12 cellular contexts compared by ENCODE assay signal in the genomic region with DNA sequence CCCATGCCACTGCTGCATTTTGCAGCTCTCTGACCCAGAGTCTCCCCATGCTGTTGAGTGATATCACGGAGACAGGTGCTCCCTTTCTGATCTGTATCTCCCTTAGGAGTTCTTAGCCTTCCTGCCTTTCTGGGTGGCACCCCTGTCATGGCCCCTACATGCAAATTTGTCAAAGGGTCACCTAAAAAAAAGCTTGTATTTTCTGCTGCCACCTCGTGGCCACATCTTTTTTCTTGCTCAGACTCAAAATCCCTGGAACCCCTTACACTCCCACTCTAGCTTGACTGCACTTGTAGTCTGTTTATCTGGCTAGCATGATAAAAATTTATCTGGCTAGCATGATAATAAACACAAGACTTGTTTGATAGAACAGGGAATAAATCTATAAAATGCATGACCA.
DNase-seq lines count a peak whose midpoint lies in the region; TF ChIP-seq lines count a peak whose summit lies in the region.
"Had no signal": no experiment of that assay in that cellular context is flagged by ENCODE, and none has a peak within 500 bp of the region (broad histone marks: within the 10 kb centered on the region; RNA-seq: fewer than 3 reads in every experiment).

No MANE protein-coding gene starts in this region.

- no peak overlapping the region for H3K4me2 ChIP-seq in mesenchymal stem cell (ENCODE audit: low read length, poor library complexity, severe bottlenecking)

- no peak overlapping the region for H2BK120ac ChIP-seq in mesenchymal stem cell (ENCODE audit: low read depth, low read length)

- H4K91ac ChIP-seq in mesenchymal stem cell (ENCODE audit: low read length), result no peak overlapping the region

- no peak overlapping the region for H2BK12ac ChIP-seq in mesenchymal stem cell (ENCODE audit: low read length in 2 of 2)

- H3K27me3 ChIP-seq in BJ (ENCODE audit: control insufficient read depth, insufficient read depth, low read length), result no peaks in the 10 kb centered on the region; the same call in 1 of the 2 replicates
- H3K27me3 ChIP-seq in H7 (ENCODE audit: control insufficient read depth, insufficient read depth, low read length), result no peaks in the 10 kb centered on the region
- H3K27me3 ChIP-seq in mesenchymal stem cell (ENCODE audit: control insufficient read depth in 1 of 2, insufficient read depth in 1 of 2, low read length in 2 of 2), result no peaks in the 10 kb centered on the region

- H3K4me3 ChIP-seq in BJ (ENCODE audit: low read depth, low read length) (no peak overlapping the region), H7 (ENCODE audit: insufficient read depth, low read depth, low read length) (no peak overlapping the region), mesenchymal stem cell (ENCODE audit: insufficient read depth in 1 of 2, low read depth in 1 of 2, low read length in 2 of 2) (no peak overlapping the region)
- H3K4me3 ChIP-seq: skin epidermis had no signal

- POLR2A ChIA-PET in BJ (lab: Charles Lee), result no interaction called here

- H2BK5ac ChIP-seq in mesenchymal stem cell (ENCODE audit: low read depth, low read length, poor library complexity, severe bottlenecking), result no peak overlapping the region

- H3K79me1 ChIP-seq in mesenchymal stem cell (replicated peaks; ENCODE audit: low read length, poor library complexity, severe bottlenecking), result no peaks in the 10 kb centered on the region

- no peak overlapping the region for H3K14ac ChIP-seq in mesenchymal stem cell (ENCODE audit: low read length in 2 of 2)

- H2AFZ ChIP-seq in mesenchymal stem cell (ENCODE audit: low read depth, low read length), result no peak overlapping the region

- CTCF ChIA-PET in BJ (lab: Yijun Ruan, JAX), result interaction anchor here (0.8 to 2.1 kb wide), 8 partner anchors 9 to 1949 kb away, joined by 3 to 7 read pairs (median 4); no protein-coding TSS in a partner anchor

- H3K4me1 ChIP-seq in mesenchymal stem cell (ENCODE audit: control insufficient read depth, insufficient read depth, low read depth, low read length), result no peaks in the 10 kb centered on the region

- no peak overlapping the region for H3K27ac ChIP-seq in VCaP
- H3K27ac ChIP-seq in mesenchymal stem cell (ENCODE audit: low read length, poor library complexity, severe bottlenecking), result no peak overlapping the region
- H3K27ac ChIP-seq: skin epidermis had no signal

- no peak overlapping the region for H3K23ac ChIP-seq in mesenchymal stem cell (ENCODE audit: low read length in 2 of 2)

- H2AK5ac ChIP-seq in mesenchymal stem cell (ENCODE audit: low read length, severe bottlenecking), result no peak overlapping the region

- WGBS in mesenchymal stem cell, result 91% methylated on average over 1 of the region's 2 CpGs

- no peaks in the 10 kb centered on the region for H3K9me3 ChIP-seq in mesenchymal stem cell (ENCODE audit: control insufficient read depth, low read length)

- H4K8ac ChIP-seq in mesenchymal stem cell (ENCODE audit: low read length), result no peak overlapping the region

- no peaks in the 10 kb centered on the region for H3K36me3 ChIP-seq in BJ (ENCODE audit: control insufficient read depth, insufficient read depth, low read length)
- no peaks in the 10 kb centered on the region for H3K36me3 ChIP-seq in H7 (replicated peaks; ENCODE audit: control insufficient read depth, insufficient read depth, low read length)
- H3K36me3 ChIP-seq in mesenchymal stem cell (ENCODE audit: control insufficient read depth in 1 of 2, insufficient read depth in 2 of 2, low read depth in 1 of 2, low read length in 2 of 2), result no peaks in the 10 kb centered on the region

- TF ChIP-seq CTCF in BJ (IDR thresholded peaks at IDR 0.05; ENCODE audit: insufficient read depth, low read depth, low read length) (peak; percentile 44), VCaP (conservative IDR thresholded peaks at IDR 0.05) (peak; percentile 39)

- DNase-seq in BJ (ENCODE audit: low read depth) (no peak), H7 (peak; percentile 11), iPS DF 19.7 (ENCODE audit: low read depth, low spot score) (peak; percentile 2), mesenchymal stem cell (no peak), NCI-H226 (no peak), ureter (ENCODE audit: low spot score) (no peak), SKM-1 treated with dmso at 0.1 percent for 144 hours (lab: John Stamatoyannopoulos, UW; ENCODE audit: unreplicated experiment) (no peak)
- DNase-seq: natural killer cell; NCI-H1048; stimulated activated CD8-positive, alpha-beta memory T cell treated with anti-CD3 and anti-CD28 coated beads, Interleukin-4, amount 100 ng/mL, for 48 hours had no signal

- no peak overlapping the region for H3K4ac ChIP-seq in mesenchymal stem cell (ENCODE audit: low read depth in 1 of 2, low read length in 2 of 2)

- no peak overlapping the region for H3K9ac ChIP-seq in mesenchymal stem cell (ENCODE audit: low read length)

- H2BK15ac ChIP-seq in mesenchymal stem cell (ENCODE audit: low read depth, poor library complexity, severe bottlenecking), result no peak overlapping the region

- H3K18ac ChIP-seq in mesenchymal stem cell (ENCODE audit: low read depth in 1 of 2, low read length in 2 of 2), result no peak overlapping the region

Comparison
In these comparisons a context has a peak if more than half of its experiments do, and no peak if none do; other contexts are left out.
1. DNase-seq: peak in H7 (single experiment) and iPS DF 19.7 (single experiment); none in BJ (single experiment), mesenchymal stem cell (single experiment), NCI-H226 (single experiment), ureter (single experiment) and SKM-1 treated with dmso at 0.1 percent for 144 hours (single experiment).